Comparison of ENCODE assay signal across 2 cellular contexts in the genomic region with DNA sequence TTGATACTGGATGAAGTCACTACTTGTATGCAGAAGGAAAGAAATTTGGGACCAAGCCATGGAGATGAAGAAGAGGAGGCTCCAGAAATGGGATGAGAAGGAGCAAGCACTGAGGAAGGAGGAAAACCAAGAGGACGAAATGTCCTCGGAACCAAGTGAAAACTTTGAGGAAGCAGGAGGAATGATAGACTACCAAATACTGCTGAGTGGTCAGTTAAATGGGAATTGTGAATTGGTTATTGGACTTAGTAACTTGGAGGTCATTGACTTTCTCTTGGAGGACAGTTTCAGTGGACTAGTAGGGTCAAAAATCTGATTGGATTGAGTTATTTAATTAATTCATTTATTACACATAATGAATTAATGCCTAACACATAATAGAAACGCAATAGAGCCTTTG.
A peak's percentile ranks its signal among the peaks of the same experiment; 100 is the strongest.
TF ChIP-seq lines count a peak whose summit lies in the region.

No MANE protein-coding gene starts in this region.

TF ChIP-seq in HepG2, 621 proteins besides CTCF, POLR2A, EP300 and RAD21:
- TF ChIP-seq MAFF (IDR thresholded peaks at IDR 0.05; ENCODE audit: low read depth, low read length): 0 out of 2 replicates have a peak, but pooled peaks have one; percentile 31
- TF ChIP-seq MAFK (conservative IDR thresholded peaks at IDR 0.05 in 1 of 2, IDR thresholded peaks at IDR 0.05 in 1 of 2; ENCODE audit: low read length in 2 of 2): peak; percentile 50 to 65; a peak in 3 of 4 replicates
- TF ChIP-seq MAZ (IDR thresholded peaks at IDR 0.05; ENCODE audit: borderline replicate concordance, low read depth, low read length): no peak
- TF ChIP-seq MAZ (CRISPR knock-in tag; IDR thresholded peaks at IDR 0.05; ENCODE audit: low read depth): no peak

TF ChIP-seq in IMR-90, 13 proteins besides CTCF, POLR2A, EP300 and RAD21:
- TF ChIP-seq MAFK (IDR thresholded peaks at IDR 0.05; ENCODE audit: low read depth, low read length): peak; percentile 12; the same call in 1 of the 2 replicates
- TF ChIP-seq, protein P1, sequence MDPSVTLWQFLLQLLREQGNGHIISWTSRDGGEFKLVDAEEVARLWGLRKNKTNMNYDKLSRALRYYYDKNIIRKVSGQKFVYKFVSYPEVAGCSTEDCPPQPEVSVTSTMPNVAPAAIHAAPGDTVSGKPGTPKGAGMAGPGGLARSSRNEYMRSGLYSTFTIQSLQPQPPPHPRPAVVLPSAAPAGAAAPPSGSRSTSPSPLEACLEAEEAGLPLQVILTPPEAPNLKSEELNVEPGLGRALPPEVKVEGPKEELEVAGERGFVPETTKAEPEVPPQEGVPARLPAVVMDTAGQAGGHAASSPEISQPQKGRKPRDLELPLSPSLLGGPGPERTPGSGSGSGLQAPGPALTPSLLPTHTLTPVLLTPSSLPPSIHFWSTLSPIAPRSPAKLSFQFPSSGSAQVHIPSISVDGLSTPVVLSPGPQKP (IDR thresholded peaks at IDR 0.05; ENCODE audit: borderline replicate concordance, low read depth, low read length): no peak
- TF ChIP-seq RCOR1 (IDR thresholded peaks at IDR 0.05; ENCODE audit: insufficient replicate concordance, low read length): no peak
- TF ChIP-seq SMC3 (IDR thresholded peaks at IDR 0.05; ENCODE audit: low read depth, low read length): no peak
- no peak for TF ChIP-seq MAZ (IDR thresholded peaks at IDR 0.05; ENCODE audit: borderline replicate concordance, low read depth, low read length)
